ENCODE assay signal across 8 cellular contexts in genomic region chr16:50697881-50698767, GRCh38. TPM values are rescaled to one million over a fixed set of nuclear protein-coding genes. Genes with fewer than 3 reads are reported as not detected.
A peak's percentile ranks its signal among the peaks of the same experiment; 100 is the strongest.
DNase-seq lines count a peak whose midpoint lies in the region; ATAC-seq lines count a peak whose summit lies in the region.

No MANE protein-coding gene starts in this region.

- ATAC-seq in GM18909 (IDR thresholded peaks at IDR 0.05; ENCODE audit: poor library complexity, unreplicated experiment) (peak; percentile 42), HG03175 (IDR thresholded peaks at IDR 0.05; ENCODE audit: unreplicated experiment) (peak; percentile 36), left cardiac atrium (peak; percentile 59 to 62)
- peak; percentile 31 to 43 for ATAC-seq in activated T-cell treated with anti-CD3 and anti-CD28 coated beads, Interleukin-2, amount 50 U/mL, for 72 hours (replicated peaks in 1 of 2)

- intact Hi-C loops in left cardiac atrium (cut with DNase I), result no loop called here

- peak overlapping the region; percentile 66 to 79 for H3K4me3 Mint-ChIP-seq in activated T-cell treated with anti-CD3 and anti-CD28 coated beads, Interleukin-2, amount 50 U/mL, for 72 hours

- H3K36me3 Mint-ChIP-seq in activated T-cell treated with anti-CD3 and anti-CD28 coated beads, Interleukin-2, amount 50 U/mL, for 72 hours (ENCODE audit: insufficient read depth in 2 of 2), result peaks cover 9 to 33% of the 10 kb centered on the region in 2 donors

- peaks cover 80% of the 10 kb centered on the region for H3K4me1 Mint-ChIP-seq in activated T-cell treated with anti-CD3 and anti-CD28 coated beads, Interleukin-2, amount 50 U/mL, for 72 hours (ENCODE audit: low read depth)

- peak; percentile 53 for DNase-seq in AG08395 (ENCODE audit: low spot score)
- DNase-seq in activated T-cell treated with anti-CD3 and anti-CD28 coated beads, Interleukin-2, amount 50 U/mL, for 72 hours, result peak; percentile 66 to 70
- no peak for DNase-seq in left cardiac atrium
- DNase-seq in stimulated activated CD4-positive, alpha-beta T cell treated with anti-CD3 and anti-CD28 coated beads, Interleukin-1b, Interleukin-23, amount 100 ng/mL, for 48 hours, result peak; percentile 58
- DNase-seq in DMS153 (lab: John Stamatoyannopoulos, UW), result no peak
- no peak for DNase-seq in effector CD4-positive, alpha-beta T cell

- H3K27me3 Mint-ChIP-seq in activated T-cell treated with anti-CD3 and anti-CD28 coated beads, Interleukin-2, amount 50 U/mL, for 72 hours (ENCODE audit: low read depth), result no peaks in the 10 kb centered on the region

- no peaks in the 10 kb centered on the region for H3K9me3 Mint-ChIP-seq in activated T-cell treated with anti-CD3 and anti-CD28 coated beads, Interleukin-2, amount 50 U/mL, for 72 hours

- peak overlapping the region; percentile 76 for H3K27ac Mint-ChIP-seq in activated T-cell treated with anti-CD3 and anti-CD28 coated beads, Interleukin-2, amount 50 U/mL, for 72 hours

RNA-seq across cellular contexts. Expression of gene NOD2, which starts 4.7 kb away (rescaled TPM):
- total RNA-seq in activated T-cell treated with anti-CD3 and anti-CD28 coated beads, Interleukin-2, amount 50 U/mL, for 72 hours, result 10 to 100 TPM; 11.3 to 13.0 TPM
- total RNA-seq in left cardiac atrium, result 1 to 10 TPM; 1.3 to 1.4 TPM

RNA-seq across cellular contexts. Expression of gene SNX20, which starts 17.0 kb away (rescaled TPM):
- total RNA-seq in activated T-cell treated with anti-CD3 and anti-CD28 coated beads, Interleukin-2, amount 50 U/mL, for 72 hours, result 10 to 100 TPM; 45.2 to 49.9 TPM
- 1 to 10 TPM; 1.2 to 2.0 TPM for total RNA-seq in left cardiac atrium

RNA-seq across cellular contexts. Expression of gene CYLD, which starts 43.8 kb away (rescaled TPM):
- 100 to 1,000 TPM; 194 to 222 TPM for total RNA-seq in activated T-cell treated with anti-CD3 and anti-CD28 coated beads, Interleukin-2, amount 50 U/mL, for 72 hours
- 10 to 100 TPM; 26.7 to 29.6 TPM for total RNA-seq in left cardiac atrium

Comparison
In these comparisons a context has a peak if more than half of its experiments do, and no peak if none do; other contexts are left out.
1. DNase-seq: peak in AG08395 (single experiment), activated T-cell treated with anti-CD3 and anti-CD28 coated beads, Interleukin-2, amount 50 U/mL, for 72 hours (2 of 2) and stimulated activated CD4-positive, alpha-beta T cell treated with anti-CD3 and anti-CD28 coated beads, Interleukin-1b, Interleukin-23, amount 100 ng/mL, for 48 hours (single experiment); none in left cardiac atrium (single experiment), DMS153 (single experiment) and effector CD4-positive, alpha-beta T cell (single experiment).
2. RNA of gene NOD2, which starts 4.7 kb away (total RNA-seq): 11.3 to 13.0 TPM in activated T-cell treated with anti-CD3 and anti-CD28 coated beads, Interleukin-2, amount 50 U/mL, for 72 hours; 1.3 to 1.4 TPM in left cardiac atrium; every median in the first group is over 4 times any median in the second.
3. RNA of gene SNX20, which starts 17.0 kb away (total RNA-seq): 45.2 to 49.9 TPM in activated T-cell treated with anti-CD3 and anti-CD28 coated beads, Interleukin-2, amount 50 U/mL, for 72 hours; 1.2 to 2.0 TPM in left cardiac atrium; every median in the first group is over 10 times any median in the second.
4. RNA of gene CYLD, which starts 43.8 kb away (total RNA-seq): 194 to 222 TPM in activated T-cell treated with anti-CD3 and anti-CD28 coated beads, Interleukin-2, amount 50 U/mL, for 72 hours; 26.7 to 29.6 TPM in left cardiac atrium; every median in the first group is over 4 times any median in the second.
5. Peak in every context shown above with its lines, with median percentiles within 50 percentile points of each other: ATAC-seq.